In genomic region chr2:226440119-226440917, GRCh38 we compare ENCODE assay signal across 20 cellular contexts.
DNase-seq lines count a peak whose midpoint lies in the region; ATAC-seq and TF ChIP-seq lines count a peak whose summit lies in the region.
"Had no signal": no experiment of that assay in that cellular context is flagged by ENCODE, and none has a peak within 500 bp of the region (broad histone marks: within the 10 kb centered on the region; RNA-seq: fewer than 3 reads in every experiment).

No MANE protein-coding gene starts in this region.

- H3K36me3 Mint-ChIP-seq in HFFc6 (ENCODE audit: low read depth) = peaks cover 6% of the 10 kb centered on the region
- H3K36me3 Mint-ChIP-seq: activated naive CD8-positive, alpha-beta T cell; CD8-positive, alpha-beta memory T cell had no signal

- DNase-seq in HFFc6 (no peak), astrocyte of the spinal cord (ENCODE audit: low read depth, low spot score) (peak; percentile 47), dermis blood vessel endothelial cell (no peak), NCI-H1436 (lab: John Stamatoyannopoulos, UW) (no peak), H4 (ENCODE audit: low spot score) (no peak), RPMI8226 (no peak)
- DNase-seq: activated CD4-positive, alpha-beta T cell treated with anti-CD3 and anti-CD28 coated beads, Interleukin-2, amount 50 U/mL, for 1 hour; activated T-cell treated with anti-CD3 and anti-CD28 coated beads, Interleukin-2, amount 50 U/mL, for 1 hour; CD8-positive, alpha-beta memory T cell; cerebellar nuclear complex; H7; head of caudate nucleus; MG63; NCI-H2029; NCI-H524 treated with DMSO at 0.1 percent for 48 hours had no signal

- no peaks in the 10 kb centered on the region for H3K36me3 ChIP-seq in ACC112 (ENCODE audit: insufficient read depth, low read length)
- H3K36me3 ChIP-seq in gastroesophageal sphincter = no peaks in the 10 kb centered on the region
- H3K36me3 ChIP-seq: MG63 had no signal

- H3K4me3 Mint-ChIP-seq in HFFc6 = no peak overlapping the region
- H3K4me3 Mint-ChIP-seq: activated naive CD8-positive, alpha-beta T cell; CD8-positive, alpha-beta memory T cell; stimulated activated naive CD8-positive, alpha-beta T cell treated with anti-CD3 and anti-CD28 coated beads, Interleukin-15, Interleukin-2, amounts not matched to agents 100 ng/mL and 50 ng/mL, for 24 hours had no signal

- peaks cover 4% of the 10 kb centered on the region; the same call in 1 of the 2 replicates for H3K9me3 Mint-ChIP-seq in HFFc6
- H3K9me3 Mint-ChIP-seq: CD8-positive, alpha-beta memory T cell; stimulated activated naive CD8-positive, alpha-beta T cell treated with anti-CD3 and anti-CD28 coated beads, Interleukin-15, Interleukin-2, amounts not matched to agents 100 ng/mL and 50 ng/mL, for 24 hours had no signal

- no peaks in the 10 kb centered on the region for H3K27me3 Mint-ChIP-seq in HFFc6 (ENCODE audit: insufficient read depth)

- peaks cover 43% of the 10 kb centered on the region for H3K4me1 Mint-ChIP-seq in HFFc6 (ENCODE audit: low read depth)
- H3K4me1 Mint-ChIP-seq: CD8-positive, alpha-beta memory T cell had no signal

- H2AFZ ChIP-seq in ACC112 (ENCODE audit: low read length, unreplicated experiment) = peak overlapping the region; percentile 27

- no peaks in the 10 kb centered on the region for H3K79me2 ChIP-seq in ACC112 (ENCODE audit: control insufficient read depth, insufficient read depth, low read length, unreplicated experiment)

- 54 to 60% methylated on average over 3 of the region's 3 CpGs for WGBS in gastroesophageal sphincter (ENCODE audit: low coverage in 1 of 2), 2 donors

- H3K27ac ChIP-seq in ACC112 (ENCODE audit: low read depth, low read length) = peak overlapping the region; percentile 94
- H3K27ac ChIP-seq in gastroesophageal sphincter = no peak overlapping the region

- no peak for TF ChIP-seq EP300 in gastroesophageal sphincter (IDR thresholded peaks at IDR 0.05)

- H3K27me3 ChIP-seq in ACC112 (ENCODE audit: insufficient read depth, low read length) (no peaks in the 10 kb centered on the region), gastroesophageal sphincter (no peaks in the 10 kb centered on the region)
- H3K27me3 ChIP-seq: MG63 had no signal

- H3K27ac Mint-ChIP-seq in HFFc6 = peak overlapping the region; percentile 54
- H3K27ac Mint-ChIP-seq: activated naive CD8-positive, alpha-beta T cell; CD8-positive, alpha-beta memory T cell; stimulated activated naive CD8-positive, alpha-beta T cell treated with anti-CD3 and anti-CD28 coated beads, Interleukin-15, Interleukin-2, amounts not matched to agents 100 ng/mL and 50 ng/mL, for 24 hours had no signal

- in situ Hi-C loops in astrocyte of the spinal cord (cut with HindIII; ENCODE audit: low sequenced_read_pairs) = no loop called here

- peak overlapping the region; percentile 5; the same call in 1 of the 2 replicates for H3K4me3 ChIP-seq in ACC112 (ENCODE audit: low read depth, low read length)
- no peak overlapping the region for H3K4me3 ChIP-seq in astrocyte of the spinal cord (ENCODE audit: low read depth, low read length)
- no peak overlapping the region for H3K4me3 ChIP-seq in gastroesophageal sphincter
- H3K4me3 ChIP-seq: GM12878, MG63 had no signal

- TF ChIP-seq CTCF in HFFc6 (IDR thresholded peaks at IDR 0.05) = no peak
- no peak for TF ChIP-seq CTCF in astrocyte of the spinal cord (IDR thresholded peaks at IDR 0.05; ENCODE audit: low read depth, low read length)
- no peak for TF ChIP-seq CTCF in gastroesophageal sphincter (IDR thresholded peaks at IDR 0.05)

- H3K4me1 ChIP-seq in ACC112 (ENCODE audit: control insufficient read depth, insufficient read depth, low read length, unreplicated experiment) (peaks cover 26% of the 10 kb centered on the region), gastroesophageal sphincter (no peaks in the 10 kb centered on the region)

- ATAC-seq in gastroesophageal sphincter = peak; percentile 43
- ATAC-seq: GM12878 had no signal

- no peaks in the 10 kb centered on the region for H3K9me3 ChIP-seq in gastroesophageal sphincter

- TF ChIP-seq POLR2A in gastroesophageal sphincter (IDR thresholded peaks at IDR 0.05) = no peak
